30 cellular contexts compared by ENCODE assay signal in genomic region chr6:83920017-83920416, GRCh38.
DNase-seq lines count a peak whose midpoint lies in the region; ATAC-seq and TF ChIP-seq lines count a peak whose summit lies in the region.
"Had no signal": no experiment of that assay in that cellular context is flagged by ENCODE, and none has a peak within 500 bp of the region (broad histone marks: within the 10 kb centered on the region; RNA-seq: fewer than 3 reads in every experiment).

No MANE protein-coding gene starts in this region.

- H3F3A ChIP-seq in SK-N-SH (replicated peaks; ENCODE audit: insufficient read depth) = no peaks in the 10 kb centered on the region

- no peak overlapping the region for H3K4me3 Mint-ChIP-seq in chondrocyte (ENCODE audit: unreplicated experiment)
- H3K4me3 Mint-ChIP-seq: activated T-cell treated with anti-CD3 and anti-CD28 coated beads, Interleukin-2, amount 50 U/mL, for 4 hours; brain; stimulated activated naive B cell treated with anti-CD40 and anti-IgM and Interleukin-4, amounts not matched to agents 10 μg/mL and 1 μg/mL and 100 μg/mL, for 72 hours; T-cell had no signal

- H3K9me3 ChIP-seq in SK-N-SH = no peaks in the 10 kb centered on the region
- H3K9me3 ChIP-seq: Caco-2, esophagus muscularis mucosa, pancreas, upper lobe of left lung had no signal

- no peak for ATAC-seq in GM18502 (IDR thresholded peaks at IDR 0.05; ENCODE audit: poor library complexity, unreplicated experiment)
- ATAC-seq: activated T-cell treated with anti-CD3 and anti-CD28 coated beads, Interleukin-2, amount 50 U/mL, for 4 hours; HepG2; left colon; pancreas; stimulated activated naive B cell treated with anti-CD40 and anti-IgM and Interleukin-4, amounts not matched to agents 10 μg/mL and 1 μg/mL and 100 μg/mL, for 72 hours; T-cell had no signal

- no peaks in the 10 kb centered on the region for H3K4me1 Mint-ChIP-seq in chondrocyte (ENCODE audit: low read depth)
- H3K4me1 Mint-ChIP-seq: brain had no signal

- H3K79me2 ChIP-seq in SK-N-SH (ENCODE audit: insufficient read depth) = no peaks in the 10 kb centered on the region

- H3K27ac ChIP-seq in SK-N-SH (ENCODE audit: low read depth in 2 of 2, low read length in 1 of 2) = no peak overlapping the region; a peak in 2 of 4 replicates
- H3K27ac ChIP-seq: C4-2B, esophagus muscularis mucosa, pancreas, upper lobe of left lung had no signal

- H3K9me2 ChIP-seq in SK-N-SH = no peaks in the 10 kb centered on the region

- peaks cover 0 to 10% of the 10 kb centered on the region in 2 experiments; a peak in 3 of 4 replicates for H3K4me1 ChIP-seq in SK-N-SH (ENCODE audit: control insufficient read depth in 1 of 2, insufficient read depth in 2 of 2, low read depth in 1 of 2, low read length in 1 of 2)
- H3K4me1 ChIP-seq: Caco-2, esophagus muscularis mucosa, pancreas had no signal

- CTCF ChIA-PET in SK-N-SH (lab: Yijun Ruan, JAX) = no interaction called here

- no peak for TF ChIP-seq RAD21 in SK-N-SH (IDR thresholded peaks at IDR 0.05; ENCODE audit: low read length)

- no peaks in the 10 kb centered on the region for H4K20me1 ChIP-seq in SK-N-SH (ENCODE audit: insufficient read depth)

- H3K27me3 Mint-ChIP-seq in chondrocyte (ENCODE audit: low read depth) = no peaks in the 10 kb centered on the region
- H3K27me3 Mint-ChIP-seq: brain; stimulated activated naive B cell treated with anti-CD40 and anti-IgM and Interleukin-4, amounts not matched to agents 10 μg/mL and 1 μg/mL and 100 μg/mL, for 72 hours; T-cell had no signal

- peak overlapping the region; percentile 5 for H3K27ac Mint-ChIP-seq in chondrocyte (ENCODE audit: unreplicated experiment)
- H3K27ac Mint-ChIP-seq: brain; stimulated activated naive B cell treated with anti-CD40 and anti-IgM and Interleukin-4, amounts not matched to agents 10 μg/mL and 1 μg/mL and 100 μg/mL, for 72 hours; T-cell had no signal

- no peak overlapping the region for H3K4me2 ChIP-seq in SK-N-SH

- H2AFZ ChIP-seq in SK-N-SH (ENCODE audit: low read depth) = no peak overlapping the region

- no peak overlapping the region for H3K4me3 ChIP-seq in SK-N-SH (ENCODE audit: low read depth in 2 of 2, low read length in 1 of 2)
- H3K4me3 ChIP-seq: esophagus muscularis mucosa, pancreas, upper lobe of left lung had no signal

- peaks cover 0 to 3% of the 10 kb centered on the region in 2 experiments for H3K36me3 ChIP-seq in SK-N-SH (replicated peaks in 1 of 2; ENCODE audit: control insufficient read depth in 1 of 2, insufficient read depth in 2 of 2, low read length in 1 of 2)

- TF ChIP-seq EP300 in SK-N-SH (IDR thresholded peaks at IDR 0.05; ENCODE audit: borderline replicate concordance in 1 of 2, low read depth in 1 of 2, low read length in 1 of 2) = no peak

- no peaks in the 10 kb centered on the region for H3K27me3 ChIP-seq in SK-N-SH (ENCODE audit: insufficient read depth)
- H3K27me3 ChIP-seq: esophagus muscularis mucosa, pancreas, upper lobe of left lung had no signal

- peaks cover 9% of the 10 kb centered on the region for H3K36me3 Mint-ChIP-seq in chondrocyte (ENCODE audit: low read depth)

- TF ChIP-seq CTCF in SK-N-SH (IDR thresholded peaks at IDR 0.05) (no peak), chondrocyte (IDR thresholded peaks at IDR 0.05) (no peak)

- WGBS in SK-N-SH (ENCODE audit: low lambda C conversion rate) = 87% methylated on average over 1 of the region's 1 CpG

- H3K9me3 Mint-ChIP-seq in chondrocyte (ENCODE audit: low read depth) = no peaks in the 10 kb centered on the region
- H3K9me3 Mint-ChIP-seq: activated T-cell treated with anti-CD3 and anti-CD28 coated beads, Interleukin-2, amount 50 U/mL, for 4 hours; brain; stimulated activated naive B cell treated with anti-CD40 and anti-IgM and Interleukin-4, amounts not matched to agents 10 μg/mL and 1 μg/mL and 100 μg/mL, for 72 hours; T-cell had no signal

- DNase-seq in EL (peak; percentile 81), SK-N-SH (no peak), chondrocyte (ENCODE audit: low spot score) (no peak), non-pigmented ciliary epithelial cell (ENCODE audit: low read depth) (peak; percentile 1), occipital lobe (lab: John Stamatoyannopoulos, UW) (no peak), NCI-H2171 treated with DMSO at 0.1 percent for 48 hours (lab: John Stamatoyannopoulos, UW) (no peak), SK-N-DZ (ENCODE audit: low spot score) (no peak)
- DNase-seq: ACHN; activated gamma-delta T cell treated with Interleukin-2 at 50 U/mL for 16 hours; activated T-cell treated with anti-CD3 and anti-CD28 coated beads, Interleukin-2, amount 50 U/mL, for 4 hours; Caco-2; cerebellar nuclear complex; DMS53; GDM1; hippocampal formation; Kasumi-1; left colon; mammary epithelial cell; NCI-H1436 treated with DMSO at 0.1 percent for 48 hours; NCI-H446; NCI-H82; pancreas; stimulated activated naive B cell treated with anti-CD40 and anti-IgM and Interleukin-4, amounts not matched to agents 10 μg/mL and 1 μg/mL and 100 μg/mL, for 72 hours; T-cell; upper lobe of left lung had no signal

- H3K9ac ChIP-seq in SK-N-SH = no peak overlapping the region

- POLR2A ChIA-PET in SK-N-SH (lab: Yijun Ruan, JAX) = interaction anchor here (0.7 kb wide), 1 partner anchor 28 kb away, joined by 4 read pairs; no protein-coding TSS in a partner anchor

TF ChIP-seq in SK-N-SH, 30 proteins besides CTCF, POLR2A, EP300 and RAD21 (continues in another document):
- TF ChIP-seq FOSL2 (IDR thresholded peaks at IDR 0.05; ENCODE audit: borderline replicate concordance, low read depth) (peak; percentile 25; the same call in 1 of the 2 replicates), YY1 (IDR thresholded peaks at IDR 0.05; ENCODE audit: low read depth) (no peak), RCOR1 (IDR thresholded peaks at IDR 0.05; ENCODE audit: low read length) (no peak), ELF1 (IDR thresholded peaks at IDR 0.05) (no peak), TCF12 (IDR thresholded peaks at IDR 0.05) (peak; percentile 42), MEF2A (IDR thresholded peaks at IDR 0.05; ENCODE audit: borderline replicate concordance, low read depth) (no peak), SIN3A (IDR thresholded peaks at IDR 0.05; ENCODE audit: borderline replicate concordance, low read depth, low read length) (no peak), USF2 (IDR thresholded peaks at IDR 0.05; ENCODE audit: borderline replicate concordance, low read depth, low read length) (no peak), FOXM1 (IDR thresholded peaks at IDR 0.05; ENCODE audit: low read depth) (no peak), EZH2phosphoT487 (IDR thresholded peaks at IDR 0.05; ENCODE audit: borderline replicate concordance, low read depth) (no peak)
- TF ChIP-seq, protein P1, sequence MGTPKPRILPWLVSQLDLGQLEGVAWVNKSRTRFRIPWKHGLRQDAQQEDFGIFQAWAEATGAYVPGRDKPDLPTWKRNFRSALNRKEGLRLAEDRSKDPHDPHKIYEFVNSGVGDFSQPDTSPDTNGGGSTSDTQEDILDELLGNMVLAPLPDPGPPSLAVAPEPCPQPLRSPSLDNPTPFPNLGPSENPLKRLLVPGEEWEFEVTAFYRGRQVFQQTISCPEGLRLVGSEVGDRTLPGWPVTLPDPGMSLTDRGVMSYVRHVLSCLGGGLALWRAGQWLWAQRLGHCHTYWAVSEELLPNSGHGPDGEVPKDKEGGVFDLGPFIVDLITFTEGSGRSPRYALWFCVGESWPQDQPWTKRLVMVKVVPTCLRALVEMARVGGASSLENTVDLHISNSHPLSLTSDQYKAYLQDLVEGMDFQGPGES (IDR thresholded peaks at IDR 0.05; ENCODE audit: low read depth, low read length) = no peak
- TF ChIP-seq, protein P2, sequence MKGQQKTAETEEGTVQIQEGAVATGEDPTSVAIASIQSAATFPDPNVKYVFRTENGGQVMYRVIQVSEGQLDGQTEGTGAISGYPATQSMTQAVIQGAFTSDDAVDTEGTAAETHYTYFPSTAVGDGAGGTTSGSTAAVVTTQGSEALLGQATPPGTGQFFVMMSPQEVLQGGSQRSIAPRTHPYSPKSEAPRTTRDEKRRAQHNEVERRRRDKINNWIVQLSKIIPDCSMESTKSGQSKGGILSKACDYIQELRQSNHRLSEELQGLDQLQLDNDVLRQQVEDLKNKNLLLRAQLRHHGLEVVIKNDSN (IDR thresholded peaks at IDR 0.05; ENCODE audit: borderline replicate concordance, low read depth) = no peak
- TF ChIP-seq, protein P3, sequence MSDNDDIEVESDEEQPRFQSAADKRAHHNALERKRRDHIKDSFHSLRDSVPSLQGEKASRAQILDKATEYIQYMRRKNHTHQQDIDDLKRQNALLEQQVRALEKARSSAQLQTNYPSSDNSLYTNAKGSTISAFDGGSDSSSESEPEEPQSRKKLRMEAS (IDR thresholded peaks at IDR 0.05; ENCODE audit: low read depth) = no peak

Comparison
In these comparisons a context has a peak if more than half of its experiments do, and no peak if none do; other contexts are left out.
1. DNase-seq: peak in EL (single experiment) and non-pigmented ciliary epithelial cell (single experiment); none in SK-N-SH (single experiment), chondrocyte (single experiment), occipital lobe (single experiment), NCI-H2171 treated with DMSO at 0.1 percent for 48 hours (single experiment) and SK-N-DZ (single experiment).